In the genomic region with DNA sequence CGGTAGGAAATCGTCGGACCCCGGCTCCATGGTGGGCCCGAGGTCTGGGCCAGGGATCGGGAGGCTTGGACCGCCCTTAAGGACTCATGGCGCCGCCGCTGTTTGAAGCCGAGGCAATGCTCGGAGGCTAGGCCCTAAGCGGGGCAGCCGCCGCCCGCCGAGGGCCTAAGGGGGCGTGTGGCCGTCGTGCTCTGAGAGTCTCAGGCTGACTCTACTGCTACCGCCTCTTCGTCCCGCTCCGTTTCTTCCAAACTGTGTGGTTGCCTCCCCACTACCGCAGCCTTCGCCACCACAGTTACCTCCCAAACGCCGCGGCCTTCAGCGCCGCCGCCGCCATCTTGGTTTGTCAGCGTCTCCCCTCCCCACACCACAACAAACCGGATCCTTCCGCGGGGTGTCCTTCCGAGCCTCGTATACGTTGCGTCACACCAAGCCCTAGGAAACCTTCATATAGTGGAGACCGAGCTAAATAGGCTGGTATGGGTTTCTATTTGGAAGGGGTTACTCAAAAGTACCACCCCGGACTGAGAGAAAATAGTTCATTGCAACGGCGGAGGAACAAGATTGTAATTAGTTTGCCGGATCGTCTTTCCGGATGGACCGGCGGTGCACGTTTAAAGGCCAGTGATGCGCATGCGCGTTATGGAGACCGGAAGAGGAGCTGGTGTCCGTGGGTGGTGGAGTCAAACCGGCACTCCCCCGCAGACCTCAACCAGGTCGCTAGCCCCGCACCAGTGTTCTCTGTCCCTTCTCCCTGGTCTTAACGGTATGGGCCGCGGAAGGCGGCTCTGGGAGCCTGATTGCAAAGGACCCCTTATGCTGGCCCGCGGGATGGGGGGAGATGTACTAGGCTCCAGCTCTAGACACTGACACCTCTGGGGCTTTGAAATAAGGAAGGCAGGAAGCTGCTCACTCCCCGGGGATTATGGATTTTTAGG, we compare ENCODE assay signal across 1 cellular context.
TF ChIP-seq lines count a peak whose summit lies in the region.

TSS of gene KDM5C (minus strand) at position 348 of the 938 bp plus-strand sequence. CDS start at position 30, 318 bp downstream.

TF ChIP-seq in HepG2, 621 proteins besides CTCF, POLR2A, EP300 and RAD21 (continued from another document and continues in another):
- TF ChIP-seq, protein P1, sequence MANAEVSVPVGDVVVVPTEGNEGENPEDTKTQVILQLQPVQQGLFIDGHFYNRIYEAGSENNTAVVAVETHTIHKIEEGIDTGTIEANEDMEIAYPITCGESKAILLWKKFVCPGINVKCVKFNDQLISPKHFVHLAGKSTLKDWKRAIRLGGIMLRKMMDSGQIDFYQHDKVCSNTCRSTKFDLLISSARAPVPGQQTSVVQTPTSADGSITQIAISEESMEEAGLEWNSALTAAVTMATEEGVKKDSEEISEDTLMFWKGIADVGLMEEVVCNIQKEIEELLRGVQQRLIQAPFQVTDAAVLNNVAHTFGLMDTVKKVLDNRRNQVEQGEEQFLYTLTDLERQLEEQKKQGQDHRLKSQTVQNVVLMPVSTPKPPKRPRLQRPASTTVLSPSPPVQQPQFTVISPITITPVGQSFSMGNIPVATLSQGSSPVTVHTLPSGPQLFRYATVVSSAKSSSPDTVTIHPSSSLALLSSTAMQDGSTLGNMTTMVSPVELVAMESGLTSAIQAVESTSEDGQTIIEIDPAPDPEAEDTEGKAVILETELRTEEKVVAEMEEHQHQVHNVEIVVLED (CRISPR knock-in tag; IDR thresholded peaks at IDR 0.05; ENCODE audit: borderline replicate concordance) = peak; percentile 62; the same call in 1 of the 2 replicates
- TF ChIP-seq ZKSCAN5 (CRISPR knock-in tag; IDR thresholded peaks at IDR 0.05) (no peak), SP5 (CRISPR knock-in tag; IDR thresholded peaks at IDR 0.05; ENCODE audit: borderline replicate concordance, low read depth) (no peak), ZNF18 (CRISPR knock-in tag; IDR thresholded peaks at IDR 0.05; ENCODE audit: insufficient replicate concordance) (peak; percentile 69), GABPA (IDR thresholded peaks at IDR 0.05; ENCODE audit: low read depth, low read length) (0 out of 2 replicates have a peak, but pooled peaks have one; percentile 11), GABPA (CRISPR knock-in tag; IDR thresholded peaks at IDR 0.05; ENCODE audit: low read depth) (peak; percentile 75), BHLHE40 (IDR thresholded peaks at IDR 0.05; ENCODE audit: low read length) (0 out of 2 replicates have a peak, but pooled peaks have one; percentile 30), THAP9 (CRISPR knock-in tag; IDR thresholded peaks at IDR 0.05; ENCODE audit: borderline replicate concordance) (peak; percentile 99), ZNF891 (CRISPR knock-in tag; IDR thresholded peaks at IDR 0.05) (0 out of 2 replicates have a peak, but pooled peaks have one; percentile 27), POLR2AphosphoS5 (IDR thresholded peaks at IDR 0.05; ENCODE audit: low read depth, low read length) (peak; percentile 70), NFRKB (IDR thresholded peaks at IDR 0.05) (peak; percentile 97), XRCC5 (optimal IDR thresholded peaks at IDR 0.05; ENCODE audit: low read length) (peak; percentile 56), ZFP36L2 (CRISPR knock-in tag; IDR thresholded peaks at IDR 0.05) (no peak), ZFY (CRISPR knock-in tag; IDR thresholded peaks at IDR 0.05) (peak; percentile 90), HDAC1 (CRISPR knock-in tag; IDR thresholded peaks at IDR 0.05) (peak; percentile 39; the same call in 1 of the 2 replicates), ZNF414 (CRISPR knock-in tag; IDR thresholded peaks at IDR 0.05) (0 out of 2 replicates have a peak, but pooled peaks have one; percentile 19), BRD4 (CRISPR knock-in tag; IDR thresholded peaks at IDR 0.05) (peak; percentile 71; the same call in 1 of the 2 replicates), ATF7 (IDR thresholded peaks at IDR 0.05) (no peak), ATF7 (CRISPR knock-in tag; IDR thresholded peaks at IDR 0.05) (no peak), FOXP4 (CRISPR knock-in tag; IDR thresholded peaks at IDR 0.05) (peak; percentile 29; the same call in 1 of the 2 replicates), ZNF784 (CRISPR knock-in tag; IDR thresholded peaks at IDR 0.05; ENCODE audit: borderline replicate concordance) (peak; percentile 86; the same call in 1 of the 2 replicates), ZNF235 (CRISPR knock-in tag; IDR thresholded peaks at IDR 0.05; ENCODE audit: borderline replicate concordance) (0 out of 2 replicates have a peak, but pooled peaks have one; percentile 2), KDM5A (IDR thresholded peaks at IDR 0.05; ENCODE audit: borderline replicate concordance, low read length) (peak; percentile 76; the same call in 1 of the 2 replicates), POGZ (CRISPR knock-in tag; IDR thresholded peaks at IDR 0.05) (peak; percentile 57; the same call in 1 of the 2 replicates), MATR3 (CRISPR knock-in tag; IDR thresholded peaks at IDR 0.05) (no peak), PRMT3 (CRISPR knock-in tag; IDR thresholded peaks at IDR 0.05; ENCODE audit: borderline replicate concordance, low read depth) (no peak), ZNF589 (CRISPR knock-in tag; conservative IDR thresholded peaks at IDR 0.05) (no peak), THAP11 (CRISPR knock-in tag; IDR thresholded peaks at IDR 0.05) (peak; percentile 64; the same call in 1 of the 2 replicates), ZNF317 (CRISPR knock-in tag; IDR thresholded peaks at IDR 0.05) (0 out of 2 replicates have a peak, but pooled peaks have one; percentile 24), ZNF782 (CRISPR knock-in tag; IDR thresholded peaks at IDR 0.05; ENCODE audit: borderline replicate concordance) (no peak), KDM1A (CRISPR knock-in tag; IDR thresholded peaks at IDR 0.05) (no peak), CEBPG (CRISPR knock-in tag; IDR thresholded peaks at IDR 0.05) (peak; percentile 21; the same call in 1 of the 2 replicates), U2AF1 (optimal IDR thresholded peaks at IDR 0.05; ENCODE audit: low read depth, low read length) (peak; percentile 77), FOXK1 (CRISPR knock-in tag; IDR thresholded peaks at IDR 0.05; ENCODE audit: borderline replicate concordance, low read depth) (peak; percentile 62; the same call in 1 of the 2 replicates), RBFOX2 (IDR thresholded peaks at IDR 0.05; ENCODE audit: low read depth, low read length) (peak; percentile 83), DNMT3B (CRISPR knock-in tag; conservative IDR thresholded peaks at IDR 0.05) (0 out of 2 replicates have a peak, but pooled peaks have one; percentile 42), SAP130 (CRISPR knock-in tag; IDR thresholded peaks at IDR 0.05; ENCODE audit: low read depth) (peak; percentile 64), NFATC3 (CRISPR knock-in tag; IDR thresholded peaks at IDR 0.05) (0 out of 2 replicates have a peak, but pooled peaks have one; percentile 66)
- TF ChIP-seq, protein P2, sequence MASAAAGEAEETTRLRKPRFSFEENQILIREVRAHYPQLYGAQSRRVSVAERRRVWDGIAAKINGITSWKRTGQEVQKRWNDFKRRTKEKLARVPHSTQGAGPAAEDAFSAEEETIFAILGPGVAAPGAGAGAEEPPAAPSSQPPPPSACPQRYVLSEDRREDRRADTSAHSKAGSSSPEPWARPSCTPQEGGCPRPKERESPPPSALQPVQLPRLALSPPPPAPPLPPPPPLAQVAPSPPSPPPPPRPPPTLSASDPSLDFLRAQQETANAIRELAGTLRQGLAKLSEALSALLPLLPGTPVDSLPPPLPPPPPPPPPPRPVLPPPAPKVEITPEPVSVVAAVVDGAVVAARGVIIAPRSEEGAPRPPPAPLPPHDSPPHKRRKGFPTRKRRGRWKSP (CRISPR knock-in tag; IDR thresholded peaks at IDR 0.05) = 0 out of 2 replicates have a peak, but pooled peaks have one; percentile 48
- TF ChIP-seq, protein P3, sequence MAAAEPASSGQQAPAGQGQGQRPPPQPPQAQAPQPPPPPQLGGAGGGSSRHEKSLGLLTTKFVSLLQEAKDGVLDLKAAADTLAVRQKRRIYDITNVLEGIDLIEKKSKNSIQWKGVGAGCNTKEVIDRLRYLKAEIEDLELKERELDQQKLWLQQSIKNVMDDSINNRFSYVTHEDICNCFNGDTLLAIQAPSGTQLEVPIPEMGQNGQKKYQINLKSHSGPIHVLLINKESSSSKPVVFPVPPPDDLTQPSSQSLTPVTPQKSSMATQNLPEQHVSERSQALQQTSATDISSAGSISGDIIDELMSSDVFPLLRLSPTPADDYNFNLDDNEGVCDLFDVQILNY (CRISPR knock-in tag; conservative IDR thresholded peaks at IDR 0.05) = 0 out of 2 replicates have a peak, but pooled peaks have one; percentile 27
- TF ChIP-seq, protein P4, sequence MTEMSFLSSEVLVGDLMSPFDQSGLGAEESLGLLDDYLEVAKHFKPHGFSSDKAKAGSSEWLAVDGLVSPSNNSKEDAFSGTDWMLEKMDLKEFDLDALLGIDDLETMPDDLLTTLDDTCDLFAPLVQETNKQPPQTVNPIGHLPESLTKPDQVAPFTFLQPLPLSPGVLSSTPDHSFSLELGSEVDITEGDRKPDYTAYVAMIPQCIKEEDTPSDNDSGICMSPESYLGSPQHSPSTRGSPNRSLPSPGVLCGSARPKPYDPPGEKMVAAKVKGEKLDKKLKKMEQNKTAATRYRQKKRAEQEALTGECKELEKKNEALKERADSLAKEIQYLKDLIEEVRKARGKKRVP (CRISPR knock-in tag; IDR thresholded peaks at IDR 0.05) = no peak
- TF ChIP-seq, protein P5, sequence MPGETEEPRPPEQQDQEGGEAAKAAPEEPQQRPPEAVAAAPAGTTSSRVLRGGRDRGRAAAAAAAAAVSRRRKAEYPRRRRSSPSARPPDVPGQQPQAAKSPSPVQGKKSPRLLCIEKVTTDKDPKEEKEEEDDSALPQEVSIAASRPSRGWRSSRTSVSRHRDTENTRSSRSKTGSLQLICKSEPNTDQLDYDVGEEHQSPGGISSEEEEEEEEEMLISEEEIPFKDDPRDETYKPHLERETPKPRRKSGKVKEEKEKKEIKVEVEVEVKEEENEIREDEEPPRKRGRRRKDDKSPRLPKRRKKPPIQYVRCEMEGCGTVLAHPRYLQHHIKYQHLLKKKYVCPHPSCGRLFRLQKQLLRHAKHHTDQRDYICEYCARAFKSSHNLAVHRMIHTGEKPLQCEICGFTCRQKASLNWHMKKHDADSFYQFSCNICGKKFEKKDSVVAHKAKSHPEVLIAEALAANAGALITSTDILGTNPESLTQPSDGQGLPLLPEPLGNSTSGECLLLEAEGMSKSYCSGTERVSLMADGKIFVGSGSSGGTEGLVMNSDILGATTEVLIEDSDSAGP (CRISPR knock-in tag; IDR thresholded peaks at IDR 0.05; ENCODE audit: borderline replicate concordance) = peak; percentile 46; the same call in 1 of the 2 replicates
- TF ChIP-seq, protein P6, sequence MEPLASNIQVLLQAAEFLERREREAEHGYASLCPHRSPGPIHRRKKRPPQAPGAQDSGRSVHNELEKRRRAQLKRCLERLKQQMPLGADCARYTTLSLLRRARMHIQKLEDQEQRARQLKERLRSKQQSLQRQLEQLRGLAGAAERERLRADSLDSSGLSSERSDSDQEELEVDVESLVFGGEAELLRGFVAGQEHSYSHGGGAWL (CRISPR knock-in tag; IDR thresholded peaks at IDR 0.05) = no peak
